ENCODE assay signal across 15 cellular contexts in genomic region chr10:101490026-101490425, GRCh38.
A peak's percentile ranks its signal among the peaks of the same experiment; 100 is the strongest.
DNase-seq lines count a peak whose midpoint lies in the region; ATAC-seq and TF ChIP-seq lines count a peak whose summit lies in the region.
"Had no signal": no experiment of that assay in that cellular context is flagged by ENCODE, and none has a peak within 500 bp of the region (broad histone marks: within the 10 kb centered on the region; RNA-seq: fewer than 3 reads in every experiment).

No MANE protein-coding gene starts in this region.

- H3K27ac ChIP-seq in HEK293 (ENCODE audit: extremely low read depth, low read depth, low read length): no peak overlapping the region
- peak overlapping the region; percentile 20; the same call in 1 of the 2 replicates for H3K27ac ChIP-seq in MM.1S (ENCODE audit: low read length)
- H3K27ac ChIP-seq in iPS-20b (ENCODE audit: low read length): no peak overlapping the region
- H3K27ac ChIP-seq: GM23248 had no signal

- no peak overlapping the region for H3K4me3 ChIP-seq in HEK293 (ENCODE audit: low read depth, low read length)
- H3K4me3 ChIP-seq in MM.1S (ENCODE audit: low read length): no peak overlapping the region
- H3K4me3 ChIP-seq in iPS-20b (ENCODE audit: low read length): peak overlapping the region; percentile 25; the same call in 1 of the 2 replicates
- H3K4me3 ChIP-seq: GM12878, GM23248 had no signal

- no peaks in the 10 kb centered on the region for H3K79me2 ChIP-seq in MM.1S (ENCODE audit: low read length)

- no peak overlapping the region for H3K9ac ChIP-seq in MM.1S (ENCODE audit: low read length)
- no peak overlapping the region for H3K9ac ChIP-seq in iPS-20b (ENCODE audit: low read depth, low read length)
- H3K9ac ChIP-seq: GM23248 had no signal

- no peaks in the 10 kb centered on the region for H3K9me2 ChIP-seq in MM.1S (replicated peaks; ENCODE audit: insufficient read depth, low read length)

- H3K4me2 ChIP-seq in MM.1S (ENCODE audit: low read depth, low read length): no peak overlapping the region

- H2AFZ ChIP-seq in MM.1S (ENCODE audit: low read length): no peak overlapping the region
- H2AFZ ChIP-seq: GM23248 had no signal

- H3K4me1 ChIP-seq in HEK293 (ENCODE audit: control insufficient read depth, insufficient read depth, low read length) (peaks cover 31% of the 10 kb centered on the region), MM.1S (ENCODE audit: low read length) (peaks cover 28% of the 10 kb centered on the region), iPS-20b (ENCODE audit: insufficient read depth, low read length) (peaks cover 40% of the 10 kb centered on the region; the same call in 1 of the 2 replicates)

- H3K9me3 ChIP-seq in HEK293 (ENCODE audit: control insufficient read depth, insufficient read depth, low read depth, low read length): no peaks in the 10 kb centered on the region
- no peaks in the 10 kb centered on the region for H3K9me3 ChIP-seq in MM.1S (replicated peaks; ENCODE audit: insufficient read depth, low read length)
- H3K9me3 ChIP-seq in iPS-20b (ENCODE audit: insufficient read depth, low read depth, low read length): no peaks in the 10 kb centered on the region
- H3K9me3 ChIP-seq: BE2C had no signal

- H3K36me3 ChIP-seq in HEK293 (ENCODE audit: control insufficient read depth in 2 of 2, insufficient read depth in 1 of 2, low read length in 2 of 2) (no peaks in the 10 kb centered on the region), MM.1S (replicated peaks; ENCODE audit: insufficient read depth, low read length) (no peaks in the 10 kb centered on the region), iPS-20b (ENCODE audit: insufficient read depth, low read depth, low read length) (no peaks in the 10 kb centered on the region)
- H3K36me3 ChIP-seq: BE2C had no signal

- peaks cover 4% of the 10 kb centered on the region; the same call in 1 of the 2 replicates for H3F3A ChIP-seq in MM.1S (ENCODE audit: insufficient read depth, low read length)

- CTCF ChIA-PET in HEK293 (lab: Yijun Ruan, JAX): interaction anchor here (0.6 to 3.6 kb wide), 6 partner anchors 18 to 277 kb away, joined by 3 to 28 read pairs (median 4); no protein-coding TSS in a partner anchor

- DNase-seq in MM.1S (no peak), NCI-H1930 (lab: John Stamatoyannopoulos, UW) (no peak)
- DNase-seq: ACHN; BE2C; C1 segment of cervical spinal cord; CD8-positive, alpha-beta memory T cell; COR-L47; DND-41 had no signal

- H3K27me3 ChIP-seq in MM.1S (replicated peaks; ENCODE audit: insufficient read depth, low read length) (no peaks in the 10 kb centered on the region), iPS-20b (ENCODE audit: insufficient read depth, low read length) (no peaks in the 10 kb centered on the region)
- H3K27me3 ChIP-seq: BE2C had no signal

- TF ChIP-seq CTCF in HEK293 (tag by site-specific recombination; IDR thresholded peaks at IDR 0.05) (no peak), MM.1S (IDR thresholded peaks at IDR 0.05; ENCODE audit: low read length) (no peak)

- no peaks in the 10 kb centered on the region for H4K20me1 ChIP-seq in MM.1S (ENCODE audit: insufficient read depth, low read length)

- POLR2A ChIA-PET in HEK293 (lab: Yijun Ruan, JAX): no interaction called here

- ATAC-seq in GM21528 (IDR thresholded peaks at IDR 0.05; ENCODE audit: low FRiP score, unreplicated experiment): no peak
- ATAC-seq in GM19463 (IDR thresholded peaks at IDR 0.05; ENCODE audit: unreplicated experiment): no peak
- ATAC-seq: GM12878, HCT116 had no signal

TF ChIP-seq in HEK293, 187 proteins besides CTCF, POLR2A, EP300 and RAD21:
- TF ChIP-seq ZNF366 (tag by site-specific recombination; conservative IDR thresholded peaks at IDR 0.05) (peak; percentile 95), ZFP69B (tag by site-specific recombination; IDR thresholded peaks at IDR 0.05) (no peak), WT1 (tag by site-specific recombination; IDR thresholded peaks at IDR 0.05) (peak; percentile 76), ZNF521 (tag by site-specific recombination; IDR thresholded peaks at IDR 0.05) (no peak), ZNF561 (tag by site-specific recombination; IDR thresholded peaks at IDR 0.05; ENCODE audit: borderline replicate concordance) (no peak), ZNF658 (tag by site-specific recombination; IDR thresholded peaks at IDR 0.05) (no peak), ZNF398 (tag by site-specific recombination; IDR thresholded peaks at IDR 0.05) (peak; percentile 69), ZXDB (tag by site-specific recombination; IDR thresholded peaks at IDR 0.05) (no peak), ZNF416 (tag by site-specific recombination; IDR thresholded peaks at IDR 0.05) (no peak), ZNF354C (tag by site-specific recombination; IDR thresholded peaks at IDR 0.05; ENCODE audit: borderline replicate concordance, low read depth) (no peak), ZNF423 (tag by site-specific recombination; IDR thresholded peaks at IDR 0.05) (no peak), GLIS1 (tag by site-specific recombination; IDR thresholded peaks at IDR 0.05) (no peak), PRDM10 (tag by site-specific recombination; IDR thresholded peaks at IDR 0.05) (no peak), ZNF48 (tag by site-specific recombination; IDR thresholded peaks at IDR 0.05) (no peak), ZNF280D (tag by site-specific recombination; IDR thresholded peaks at IDR 0.05) (no peak), ZBTB20 (tag by site-specific recombination; IDR thresholded peaks at IDR 0.05) (no peak)
